Comparison of ENCODE assay signal across 16 cellular contexts in genomic region chr1:214287884-214288283, GRCh38.
"Had no signal": no experiment of that assay in that cellular context is flagged by ENCODE, and none has a peak within 500 bp of the region (broad histone marks: within the 10 kb centered on the region; RNA-seq: fewer than 3 reads in every experiment).

No MANE protein-coding gene starts in this region.

- H3K4me1 ChIP-seq: colonic mucosa had no signal

- H3K27me3 ChIP-seq: colonic mucosa, hepatocyte, right atrium auricular region had no signal

- H3K27ac ChIP-seq: colonic mucosa, hepatocyte, right atrium auricular region had no signal

- ATAC-seq: left colon, left ventricle myocardium superior had no signal

- H2AFZ ChIP-seq: hepatocyte had no signal

- H3K4me3 Mint-ChIP-seq: endodermal cell had no signal

- H3K36me3 ChIP-seq: colonic mucosa, right atrium auricular region had no signal

- H3K4me3 ChIP-seq: colonic mucosa, hepatocyte, lung, right atrium auricular region had no signal

- H3K4me2 ChIP-seq: hepatocyte had no signal

- H3K9me3 Mint-ChIP-seq: endodermal cell had no signal

- DNase-seq: colonic mucosa; dermis blood vessel endothelial cell; endodermal cell; foreskin melanocyte; head of caudate nucleus; left colon; left ventricle myocardium superior; mesenchymal stem cell; midbrain; small intestine; stimulated activated CD4-positive, alpha-beta T cell treated with anti-CD3 and anti-CD28 coated beads, Interleukin-12 subunit alpha, Interleukin-12 subunit beta, amount 100 ng/mL, for 4 hours; stimulated activated naive CD4-positive, alpha-beta T cell; trophoblast cell had no signal

- H3K9me3 ChIP-seq: colonic mucosa, right atrium auricular region had no signal

- H3K27ac Mint-ChIP-seq: endodermal cell had no signal
